ENCODE assay signal across 20 cellular contexts in genomic region chr18:57755473-57756067, GRCh38. TPM values are rescaled to one million over a fixed set of nuclear protein-coding genes. Genes with fewer than 3 reads are reported as not detected.
"Had no signal": no experiment of that assay in that cellular context is flagged by ENCODE, and none has a peak within 500 bp of the region (broad histone marks: within the 10 kb centered on the region; RNA-seq: fewer than 3 reads in every experiment).

No MANE protein-coding gene starts in this region.

- H3K4me3 ChIP-seq: body of pancreas, lower lobe of right lung, tibial artery had no signal

- H3K27me3 Mint-ChIP-seq: activated CD4-positive, alpha-beta T cell treated with anti-CD3 and anti-CD28 coated beads, Interleukin-2, amount 10 ng/mL, durations not matched to agents 24 days and 14 days; naive thymus-derived CD8-positive, alpha-beta T cell had no signal

- DNase-seq: activated CD4-positive, alpha-beta T cell treated with anti-CD3 and anti-CD28 coated beads, Interleukin-2, amount 10 ng/mL, durations not matched to agents 24 days and 14 days; activated CD8-positive, alpha-beta memory T cell treated with anti-CD3 and anti-CD28 coated beads, Interleukin-2, amount 50 U/mL, for 4 hours; activated CD8-positive, alpha-beta T cell treated with anti-CD3 and anti-CD28 coated beads, Interleukin-2, amount 10 ng/mL, durations not matched to agents 7 days and 5 days; activated naive CD4-positive, alpha-beta T cell treated with anti-CD3 and anti-CD28 coated beads for 36 hours; activated T-cell treated with anti-CD3 and anti-CD28 coated beads, Interleukin-2, amount 50 U/mL, for 4 hours; body of pancreas; effector memory CD8-positive, alpha-beta T cell; foreskin fibroblast; glutamatergic neuron; hippocampal formation; left cardiac atrium; lower lobe of right lung; naive thymus-derived CD8-positive, alpha-beta T cell; retina; stimulated activated CD4-positive, alpha-beta T cell treated with anti-CD3 and anti-CD28 coated beads, Interleukin-2, amount 100 ng/mL, for 24 hours; stimulated activated naive CD4-positive, alpha-beta T cell treated with Interleukin-2 at 50 U/mL for 16 hours; substantia nigra; T1000; tibial artery had no signal

- H3K4me1 ChIP-seq: lower lobe of right lung had no signal

- H3K9me3 Mint-ChIP-seq: activated CD4-positive, alpha-beta T cell treated with anti-CD3 and anti-CD28 coated beads, Interleukin-2, amount 10 ng/mL, durations not matched to agents 24 days and 14 days; activated T-cell treated with anti-CD3 and anti-CD28 coated beads, Interleukin-2, amount 50 U/mL, for 4 hours had no signal

- H3K27ac Mint-ChIP-seq: activated CD4-positive, alpha-beta T cell treated with anti-CD3 and anti-CD28 coated beads, Interleukin-2, amount 10 ng/mL, durations not matched to agents 24 days and 14 days; activated CD8-positive, alpha-beta T cell treated with anti-CD3 and anti-CD28 coated beads, Interleukin-2, amount 10 ng/mL, durations not matched to agents 7 days and 5 days; activated naive CD4-positive, alpha-beta T cell treated with anti-CD3 and anti-CD28 coated beads for 36 hours; effector memory CD8-positive, alpha-beta T cell; naive thymus-derived CD8-positive, alpha-beta T cell had no signal

- ATAC-seq: activated CD8-positive, alpha-beta T cell treated with anti-CD3 and anti-CD28 coated beads, Interleukin-2, amount 10 ng/mL, durations not matched to agents 7 days and 5 days; activated T-cell treated with anti-CD3 and anti-CD28 coated beads, Interleukin-2, amount 50 U/mL, for 4 hours; body of pancreas; effector memory CD8-positive, alpha-beta T cell; left cardiac atrium; lower lobe of right lung; naive thymus-derived CD8-positive, alpha-beta T cell had no signal

- H3K36me3 ChIP-seq: lower lobe of right lung, neutrophil had no signal

- H3K4me3 Mint-ChIP-seq: activated CD4-positive, alpha-beta T cell treated with anti-CD3 and anti-CD28 coated beads, Interleukin-2, amount 10 ng/mL, durations not matched to agents 24 days and 14 days; activated CD8-positive, alpha-beta T cell treated with anti-CD3 and anti-CD28 coated beads, Interleukin-2, amount 10 ng/mL, durations not matched to agents 7 days and 5 days; activated naive CD4-positive, alpha-beta T cell treated with anti-CD3 and anti-CD28 coated beads for 36 hours; activated T-cell treated with anti-CD3 and anti-CD28 coated beads, Interleukin-2, amount 50 U/mL, for 4 hours; effector memory CD8-positive, alpha-beta T cell; naive thymus-derived CD8-positive, alpha-beta T cell had no signal

- H3K9me3 ChIP-seq: body of pancreas, lower lobe of right lung, neutrophil, tibial artery had no signal

- H3K27me3 ChIP-seq: body of pancreas, neutrophil, tibial artery had no signal

- H3K27ac ChIP-seq: lower lobe of right lung, neutrophil, tibial artery had no signal

RNA-seq across cellular contexts. Expression of gene ATP8B1, which starts 47.5 kb away (rescaled TPM):
- total RNA-seq: activated CD4-positive, alpha-beta T cell treated with anti-CD3 and anti-CD28 coated beads, Interleukin-2, amount 10 ng/mL, durations not matched to agents 24 days and 14 days; activated naive CD4-positive, alpha-beta T cell treated with anti-CD3 and anti-CD28 coated beads for 36 hours had no signal
- polyA plus RNA-seq: naive thymus-derived CD8-positive, alpha-beta T cell had no signal
